14 cellular contexts compared by ENCODE assay signal in genomic region chr1:173418107-173418985, GRCh38. TPM values are rescaled to one million over a fixed set of nuclear protein-coding genes. Genes with fewer than 3 reads are reported as not detected.
DNase-seq lines count a peak whose midpoint lies in the region; ATAC-seq and TF ChIP-seq lines count a peak whose summit lies in the region.
"Had no signal": no experiment of that assay in that cellular context is flagged by ENCODE, and none has a peak within 500 bp of the region (broad histone marks: within the 10 kb centered on the region; RNA-seq: fewer than 3 reads in every experiment).

No MANE protein-coding gene starts in this region.

- peaks cover 3% of the 10 kb centered on the region for H3K4me1 ChIP-seq in CD4-positive, CD25-positive, alpha-beta regulatory T cell (ENCODE audit: control insufficient read depth, insufficient read depth, low read length, poor library complexity, severe bottlenecking)
- no peaks in the 10 kb centered on the region for H3K4me1 ChIP-seq in MM.1S (ENCODE audit: low read length)

- H3K4me2 ChIP-seq in MM.1S (ENCODE audit: low read depth, low read length), result no peak overlapping the region
- H3K4me2 ChIP-seq: BLaER1 had no signal

- ATAC-seq in CD4-positive, CD25-positive, alpha-beta regulatory T cell (ENCODE audit: low read depth in 2 of 2), result peak; percentile 24 to 34
- ATAC-seq in GM18907 (IDR thresholded peaks at IDR 0.05; ENCODE audit: unreplicated experiment), result peak; percentile 53
- peak; percentile 37 for ATAC-seq in HG03039 (IDR thresholded peaks at IDR 0.05; ENCODE audit: unreplicated experiment)
- peak; percentile 56 for ATAC-seq in activated T-helper 17 cell treated with anti-CD3 and anti-CD28 coated beads, Interleukin-2, amount 50 U/mL, for 72 hours (replicated peaks)
- ATAC-seq in HG02870 (IDR thresholded peaks at IDR 0.05; ENCODE audit: unreplicated experiment), result no peak

- no peaks in the 10 kb centered on the region for H3K79me2 ChIP-seq in MM.1S (ENCODE audit: low read length)

- H3K9me3 ChIP-seq in CD4-positive, CD25-positive, alpha-beta regulatory T cell (ENCODE audit: control insufficient read depth in 2 of 2, low read length in 2 of 2), result no peaks in the 10 kb centered on the region
- no peaks in the 10 kb centered on the region for H3K9me3 ChIP-seq in MM.1S (replicated peaks; ENCODE audit: insufficient read depth, low read length)
- H3K9me3 ChIP-seq: BLaER1 had no signal

- H4K20me1 ChIP-seq in MM.1S (ENCODE audit: insufficient read depth, low read length), result no peaks in the 10 kb centered on the region
- H4K20me1 ChIP-seq: BLaER1 had no signal

- DNase-seq in CD4-positive, CD25-positive, alpha-beta regulatory T cell, result no peak
- DNase-seq in NCI-H2029 (lab: John Stamatoyannopoulos, UW) (no peak), MM.1S (no peak), A172 (ENCODE audit: low spot score) (no peak)
- DNase-seq: activated CD8-positive, alpha-beta memory T cell treated with anti-CD3 and anti-CD28 coated beads, Interleukin-2, amount 50 U/mL, for 4 hours; nucleus accumbens; stimulated activated CD4-positive, alpha-beta T cell treated with anti-CD3 and anti-CD28 coated beads, Interleukin-1b, Interleukin-23, amount 100 ng/mL, for 48 hours; substantia nigra had no signal

- H3K27ac ChIP-seq in CD4-positive, CD25-positive, alpha-beta regulatory T cell (ENCODE audit: insufficient read depth, low read length, poor library complexity, severe bottlenecking), result no peak overlapping the region
- no peak overlapping the region for H3K27ac ChIP-seq in MM.1S (ENCODE audit: low read length)
- H3K27ac ChIP-seq: BLaER1 had no signal

- H3K4me3 ChIP-seq in CD4-positive, CD25-positive, alpha-beta regulatory T cell (ENCODE audit: low read depth, low read length), result no peak overlapping the region
- no peak overlapping the region for H3K4me3 ChIP-seq in MM.1S (ENCODE audit: low read length)
- H3K4me3 ChIP-seq: BLaER1 had no signal

- H3K36me3 Mint-ChIP-seq in CD4-positive, CD25-positive, alpha-beta regulatory T cell, result peaks cover 39% of the 10 kb centered on the region
- H3K36me3 Mint-ChIP-seq in activated T-helper 17 cell treated with anti-CD3 and anti-CD28 coated beads, Interleukin-2, amount 50 U/mL, for 72 hours (ENCODE audit: low read depth), result peaks cover 19% of the 10 kb centered on the region

- no peak overlapping the region for H2AFZ ChIP-seq in MM.1S (ENCODE audit: low read length)

- H3K4me3 Mint-ChIP-seq in CD4-positive, CD25-positive, alpha-beta regulatory T cell, result no peak overlapping the region
- no peak overlapping the region for H3K4me3 Mint-ChIP-seq in activated T-helper 17 cell treated with anti-CD3 and anti-CD28 coated beads, Interleukin-2, amount 50 U/mL, for 72 hours
- H3K4me3 Mint-ChIP-seq: T-helper 1 cell treated with Interleukin-12 subunit alpha and Interleukin-12 subunit beta and Interleukin-4 antibody, amounts not matched to agents 30 μg/mL and 1 μg/mL, for 36 hours had no signal

- H3K27me3 ChIP-seq in CD4-positive, CD25-positive, alpha-beta regulatory T cell (ENCODE audit: control insufficient read depth, insufficient read depth, low read length), result no peaks in the 10 kb centered on the region
- H3K27me3 ChIP-seq in MM.1S (replicated peaks; ENCODE audit: insufficient read depth, low read length), result no peaks in the 10 kb centered on the region
- H3K27me3 ChIP-seq: BLaER1 had no signal

- H3K9me2 ChIP-seq in MM.1S (replicated peaks; ENCODE audit: insufficient read depth, low read length), result no peaks in the 10 kb centered on the region

- no peaks in the 10 kb centered on the region for H3K9me3 Mint-ChIP-seq in CD4-positive, CD25-positive, alpha-beta regulatory T cell
- no peaks in the 10 kb centered on the region for H3K9me3 Mint-ChIP-seq in activated T-helper 17 cell treated with anti-CD3 and anti-CD28 coated beads, Interleukin-2, amount 50 U/mL, for 72 hours
- H3K9me3 Mint-ChIP-seq: T-helper 1 cell treated with Interleukin-12 subunit alpha and Interleukin-12 subunit beta and Interleukin-4 antibody, amounts not matched to agents 30 μg/mL and 1 μg/mL, for 36 hours had no signal

- no peak overlapping the region for H3K9ac ChIP-seq in MM.1S (ENCODE audit: low read length)
- H3K9ac ChIP-seq: BLaER1 had no signal

- H3K27me3 Mint-ChIP-seq in CD4-positive, CD25-positive, alpha-beta regulatory T cell, result no peaks in the 10 kb centered on the region
- H3K27me3 Mint-ChIP-seq in activated T-helper 17 cell treated with anti-CD3 and anti-CD28 coated beads, Interleukin-2, amount 50 U/mL, for 72 hours, result no peaks in the 10 kb centered on the region

- no peaks in the 10 kb centered on the region for H3F3A ChIP-seq in MM.1S (ENCODE audit: insufficient read depth, low read length)

- peaks cover 18% of the 10 kb centered on the region for H3K36me3 ChIP-seq in CD4-positive, CD25-positive, alpha-beta regulatory T cell (ENCODE audit: control insufficient read depth, insufficient read depth, low read length)
- H3K36me3 ChIP-seq in MM.1S (replicated peaks; ENCODE audit: insufficient read depth, low read length), result no peaks in the 10 kb centered on the region

- peak overlapping the region in 1 of 3 donors; percentile 27 for H3K27ac Mint-ChIP-seq in CD4-positive, CD25-positive, alpha-beta regulatory T cell
- no peak overlapping the region for H3K27ac Mint-ChIP-seq in activated T-helper 17 cell treated with anti-CD3 and anti-CD28 coated beads, Interleukin-2, amount 50 U/mL, for 72 hours
- H3K27ac Mint-ChIP-seq: T-helper 1 cell treated with Interleukin-12 subunit alpha and Interleukin-12 subunit beta and Interleukin-4 antibody, amounts not matched to agents 30 μg/mL and 1 μg/mL, for 36 hours had no signal

- peaks cover 5 to 18% (median 7%) of the 10 kb centered on the region in 4 donors for H3K4me1 Mint-ChIP-seq in CD4-positive, CD25-positive, alpha-beta regulatory T cell
- H3K4me1 Mint-ChIP-seq in activated T-helper 17 cell treated with anti-CD3 and anti-CD28 coated beads, Interleukin-2, amount 50 U/mL, for 72 hours, result peaks cover 7% of the 10 kb centered on the region

- no peak for TF ChIP-seq CTCF in MM.1S (IDR thresholded peaks at IDR 0.05; ENCODE audit: low read length)

RNA-seq across cellular contexts. Expression of gene PRDX6, which starts 58.8 kb away (rescaled TPM):
- 75.6 TPM for total RNA-seq in CD4-positive, CD25-positive, alpha-beta regulatory T cell
- 100 to 1,000 TPM in 3 of 4 donors, 10 to 100 TPM in 1; 93.3 to 166 (median 141) TPM for polyA plus RNA-seq in CD4-positive, CD25-positive, alpha-beta regulatory T cell
- total RNA-seq in activated T-helper 17 cell treated with anti-CD3 and anti-CD28 coated beads, Interleukin-2, amount 50 U/mL, for 72 hours, result 100 to 1,000 TPM; 101 to 123 TPM
- 436 and 466 TPM in 2 replicates for total RNA-seq in A172 (2014; rRNA removed; shearing (Covaris generic))
